Comparison of ENCODE assay signal across 8 cellular contexts in the genomic region with DNA sequence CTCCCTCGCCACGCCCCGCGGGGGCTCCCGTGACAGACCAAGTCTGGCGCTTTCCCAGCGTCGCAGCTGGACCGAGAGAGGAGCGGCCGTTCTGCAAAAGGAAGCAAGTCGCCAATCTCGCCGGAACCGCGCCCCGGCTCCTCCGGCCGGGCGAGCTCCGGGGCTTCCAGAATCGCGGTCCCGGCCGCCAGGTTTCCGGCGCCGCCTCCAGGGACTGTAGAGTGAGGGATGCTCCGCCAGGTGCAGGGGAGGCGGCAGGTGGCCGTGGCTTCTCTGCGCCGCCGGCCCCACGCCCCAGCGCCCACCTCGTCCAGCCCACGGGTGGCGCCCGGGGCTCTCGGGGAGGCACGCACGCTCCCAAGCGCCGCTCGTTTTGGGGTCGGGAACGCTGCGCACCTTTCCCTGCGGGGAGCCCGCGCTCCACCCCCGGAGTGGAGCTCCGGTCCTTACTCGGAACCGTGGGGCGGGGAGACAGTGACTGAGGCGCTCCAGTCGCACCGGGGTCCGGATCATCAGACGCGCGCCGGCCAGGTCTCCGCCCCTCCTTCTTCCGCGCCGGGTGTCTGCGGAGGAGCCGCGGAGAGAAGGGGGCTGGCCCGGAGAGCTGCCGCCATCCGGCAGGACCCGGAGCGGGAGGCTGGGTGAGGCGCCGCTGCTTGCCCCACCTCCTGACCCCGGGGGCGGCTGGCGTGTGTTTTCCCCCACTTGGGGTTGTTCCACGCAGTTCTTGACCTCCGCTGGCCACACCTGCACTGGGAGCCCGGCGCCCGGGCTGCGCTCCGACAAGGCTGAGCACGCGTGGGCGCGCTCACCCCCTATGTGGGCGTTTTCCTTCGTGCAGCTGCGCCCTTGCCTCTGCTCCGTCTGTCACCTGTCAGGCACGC. TPM values are rescaled to one million over a fixed set of nuclear protein-coding genes. Genes with fewer than 3 reads are reported as not detected.
DNase-seq lines count a peak whose midpoint lies in the region; ATAC-seq lines count a peak whose summit lies in the region.

TSS of gene MCF2L2 (minus strand) at position 480 of the 884 bp plus-strand sequence. CDS start 642 bp downstream, outside the sequence.

- peak; percentile 38 to 61 for DNase-seq in NCI-H187 (lab: John Stamatoyannopoulos, UW)
- DNase-seq in NCI-H187 treated with DMSO at 0.1 percent for 48 hours (lab: John Stamatoyannopoulos, UW): no peak
- DNase-seq in NCI-H526 (lab: John Stamatoyannopoulos, UW): peak; percentile 36 to 87
- peak; percentile 75 for DNase-seq in activated CD8-positive, alpha-beta memory T cell treated with anti-CD3 and anti-CD28 coated beads, Interleukin-2, amount 50 U/mL, for 4 hours
- peak; percentile 42 for DNase-seq in epidermal melanocyte (ENCODE audit: insufficient read length, low spot score)
- DNase-seq in mucosa of gallbladder (ENCODE audit: low spot score): peak; percentile 54
- peak; percentile 20 to 57 for DNase-seq in stimulated activated CD8-positive, alpha-beta memory T cell treated with anti-CD3 and anti-CD28 coated beads, Interleukin-4, amount 100 ng/mL, for 1 hour (ENCODE audit: low read depth in 2 of 2, low spot score in 1 of 2)

- ATAC-seq in HG03135 (IDR thresholded peaks at IDR 0.05; ENCODE audit: unreplicated experiment): peak; percentile 72

RNA-seq across cellular contexts. Expression of gene MCF2L2, which starts in this region (rescaled TPM):
- 1.8 TPM for total RNA-seq in mucosa of gallbladder
